Comparison of ENCODE assay signal across 9 cellular contexts in the genomic region with DNA sequence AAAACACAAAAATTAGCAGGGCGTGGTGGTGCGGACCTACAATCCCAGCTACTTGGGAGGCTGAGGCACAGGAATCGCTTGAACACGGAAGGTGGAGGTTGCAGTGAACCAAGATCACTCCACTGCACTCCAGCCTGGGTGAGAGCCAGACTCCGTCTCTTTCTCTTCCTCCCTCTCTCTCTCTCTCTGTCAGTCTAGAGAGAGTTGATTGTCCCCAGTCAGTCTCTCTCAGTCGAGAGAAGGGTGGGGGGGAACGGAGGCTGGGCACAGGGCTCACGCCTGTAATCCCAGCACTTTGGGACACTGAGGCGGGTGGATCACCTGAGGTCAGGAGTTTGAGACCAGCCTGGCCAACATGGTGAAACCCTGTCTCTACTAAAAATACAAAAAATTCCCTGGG. TPM values are rescaled to one million over a fixed set of nuclear protein-coding genes. Genes with fewer than 3 reads are reported as not detected.
DNase-seq lines count a peak whose midpoint lies in the region; ATAC-seq and TF ChIP-seq lines count a peak whose summit lies in the region.
"Not testable (repeated sequence)": the region's sequence is repeated elsewhere in the genome, so short reads cannot be mapped to it uniquely, and the experiment has no call there.
"Had no signal": no experiment of that assay in that cellular context is flagged by ENCODE, and none has a peak within 500 bp of the region (broad histone marks: within the 10 kb centered on the region; RNA-seq: fewer than 3 reads in every experiment).

No MANE protein-coding gene starts in this region.

- no CpG with 5 or more reads among the region's 9 CpGs for WGBS in endodermal cell (ENCODE audit: insufficient coverage in 1 of 2, insufficient read length in 1 of 2), 2 experiments
- WGBS in right cardiac atrium = 60% methylated on average over 5 of the region's 9 CpGs

- H3K27ac ChIP-seq in endodermal cell (ENCODE audit: low read depth, low read length); right cardiac atrium (ENCODE audit: low read length): not testable (repeated sequence)

- not testable (repeated sequence) for ATAC-seq in WTC11
- ATAC-seq in right cardiac atrium (peak; percentile 39 to 54), left lobe of liver (peak; percentile 8)

- POLR2A ChIA-PET in WTC11 (lab: Charles Lee) = not testable (repeated sequence)

- CTCF ChIA-PET in WTC11 (lab: Charles Lee) = not testable (repeated sequence)

- TF ChIP-seq CTCF in WTC11 (IDR thresholded peaks at IDR 0.05); endodermal cell (conservative IDR thresholded peaks at IDR 0.05): not testable (repeated sequence)

- not testable (repeated sequence) for H3K4me1 Mint-ChIP-seq in WTC11, endodermal cell

- H3K4me3 ChIP-seq in endodermal cell (ENCODE audit: low read length); right cardiac atrium (ENCODE audit: low read length): not testable (repeated sequence)

- intact Hi-C loops in right cardiac atrium (cut with DNase I) = not testable (repeated sequence)

- H3K36me3 ChIP-seq in endodermal cell (ENCODE audit: control insufficient read depth, insufficient read depth, low read length) = not testable (repeated sequence)

- not testable (repeated sequence) for H3K9ac ChIP-seq in endodermal cell (ENCODE audit: extremely low read depth, low read length, poor library complexity, severe bottlenecking)

- not testable (repeated sequence) for H3K27me3 Mint-ChIP-seq in WTC11 (ENCODE audit: low read depth); endodermal cell (ENCODE audit: insufficient read depth)

- peak; percentile 0 for DNase-seq in ELR (ENCODE audit: low read depth)
- peak; percentile 1 for DNase-seq in NAMALWA (ENCODE audit: low spot score)
- not testable (repeated sequence) for DNase-seq in WTC11 (ENCODE audit: low spot score)
- peak; percentile 8 for DNase-seq in endodermal cell
- peak; percentile 0 for DNase-seq in glomerular visceral epithelial cell (ENCODE audit: extremely low spot score)
- peak in 1 of 3 donors; percentile 9 for DNase-seq in right cardiac atrium
- peak; percentile 35 for DNase-seq in left lobe of liver (ENCODE audit: low spot score)
- peak; percentile 0 for DNase-seq in retina

- H3K9me3 Mint-ChIP-seq in WTC11, endodermal cell: not testable (repeated sequence)

- H3K4me3 Mint-ChIP-seq in WTC11 = peak overlapping the region; percentile 18; the same call in 1 of the 2 replicates
- H3K4me3 Mint-ChIP-seq in endodermal cell = not testable (repeated sequence)

- H3K36me3 Mint-ChIP-seq in WTC11; endodermal cell (ENCODE audit: low read depth): not testable (repeated sequence)

- H3K27ac Mint-ChIP-seq in WTC11, endodermal cell: not testable (repeated sequence)

- not testable (repeated sequence) for H3K27me3 ChIP-seq in endodermal cell (ENCODE audit: control insufficient read depth, insufficient read depth, low read length, poor library complexity, severe bottlenecking); right cardiac atrium (ENCODE audit: control insufficient read depth, insufficient read depth)

- H3K4me1 ChIP-seq in endodermal cell (ENCODE audit: control insufficient read depth, insufficient read depth, low read length); right cardiac atrium (ENCODE audit: control insufficient read depth, insufficient read depth, low read length): not testable (repeated sequence)

- H3K9me3 ChIP-seq in endodermal cell (ENCODE audit: control insufficient read depth, low read length); right cardiac atrium (ENCODE audit: control insufficient read depth, low read length): not testable (repeated sequence)

RNA-seq across cellular contexts. Expression of a gene that starts 10.3 kb away (rescaled TPM):
- total RNA-seq in WTC11 (2021) (1.4 to 2.5 TPM (median 1.5 TPM) in 3 replicates), endodermal cell (1 to 10 TPM; 3.3 to 4.8 TPM), right cardiac atrium (1 to 10 TPM in 2 of 4 donors, not detected in 2; 1.3 to 1.6 TPM), left lobe of liver (2.3 TPM)
- polyA plus RNA-seq in endodermal cell (2013, experiment 1 of 2) = 0.96 TPM
- polyA plus RNA-seq in endodermal cell (2013, experiment 2 of 2) = 1.2 TPM
- 0.45 TPM for polyA plus RNA-seq in right cardiac atrium
- polyA plus RNA-seq: CD4-positive, alpha-beta memory T cell had no signal

RNA-seq across cellular contexts. Expression of a gene that starts 30.0 kb away (rescaled TPM):
- total RNA-seq in WTC11 (2021) (728 to 868 TPM (median 730 TPM) in 3 replicates), endodermal cell (100 to 1,000 TPM; 697 to 784 TPM), right cardiac atrium (100 to 1,000 TPM; 292 to 519 (median 437) TPM), left lobe of liver (262 TPM)
- 348 TPM for polyA plus RNA-seq in endodermal cell (2013, experiment 1 of 2)
- polyA plus RNA-seq in endodermal cell (2013, experiment 2 of 2) = 333 TPM
- 241 TPM for polyA plus RNA-seq in right cardiac atrium
